Comparison of ENCODE assay signal across 8 cellular contexts in genomic region chr13:31742102-31742695, GRCh38. TPM values are rescaled to one million over a fixed set of nuclear protein-coding genes. Genes with fewer than 3 reads are reported as not detected.
DNase-seq lines count a peak whose midpoint lies in the region; ATAC-seq and TF ChIP-seq lines count a peak whose summit lies in the region.

No MANE protein-coding gene starts in this region.

- TF ChIP-seq CTCF in left lung (IDR thresholded peaks at IDR 0.05) = peak; percentile 93 to 99

- H3K4me1 ChIP-seq in left lung = peaks cover 0 to 6% of the 10 kb centered on the region in 2 donors

- no peaks in the 10 kb centered on the region for H3K9me3 ChIP-seq in left lung

- H3K4me3 ChIP-seq in left lung = no peak overlapping the region

- no peaks in the 10 kb centered on the region for H3K36me3 ChIP-seq in left lung

- no peaks in the 10 kb centered on the region for H3K27me3 ChIP-seq in left lung

- intact Hi-C loops in left lung (cut with DNase I) = no loop called here

- peak; percentile 36 to 37 for DNase-seq in SHP77 (lab: John Stamatoyannopoulos, UW)
- DNase-seq in SHP77 treated with DMSO at 0.1 percent for 48 hours (lab: John Stamatoyannopoulos, UW) = no peak
- DNase-seq in NCI-H2029 (lab: John Stamatoyannopoulos, UW) = peak; percentile 14
- DNase-seq in activated CD4-positive, CD25-positive, alpha-beta regulatory T cell (lab: John Stamatoyannopoulos, UW) = peak; percentile 14 to 29 (median 16)
- peak; percentile 67 for DNase-seq in cerebellar cortex (ENCODE audit: low spot score)
- DNase-seq in left lung = peak in 1 of 2 donors; percentile 55
- DNase-seq in stimulated activated CD4-positive, alpha-beta T cell treated with anti-CD3 and anti-CD28 coated beads, Interleukin-4, amount 100 ng/mL, for 4 hours = peak; percentile 38 to 50

- no peak overlapping the region for H3K27ac ChIP-seq in left lung

- ATAC-seq in HG02798 (IDR thresholded peaks at IDR 0.05; ENCODE audit: poor library complexity, unreplicated experiment) (peak; percentile 96), left lung (peak; percentile 96)

RNA-seq across cellular contexts. Expression of gene RXFP2, which starts 2.9 kb away (rescaled TPM):
- total RNA-seq in left lung = not detected
